Comparison of ENCODE assay signal across 1 cellular context in the genomic region with DNA sequence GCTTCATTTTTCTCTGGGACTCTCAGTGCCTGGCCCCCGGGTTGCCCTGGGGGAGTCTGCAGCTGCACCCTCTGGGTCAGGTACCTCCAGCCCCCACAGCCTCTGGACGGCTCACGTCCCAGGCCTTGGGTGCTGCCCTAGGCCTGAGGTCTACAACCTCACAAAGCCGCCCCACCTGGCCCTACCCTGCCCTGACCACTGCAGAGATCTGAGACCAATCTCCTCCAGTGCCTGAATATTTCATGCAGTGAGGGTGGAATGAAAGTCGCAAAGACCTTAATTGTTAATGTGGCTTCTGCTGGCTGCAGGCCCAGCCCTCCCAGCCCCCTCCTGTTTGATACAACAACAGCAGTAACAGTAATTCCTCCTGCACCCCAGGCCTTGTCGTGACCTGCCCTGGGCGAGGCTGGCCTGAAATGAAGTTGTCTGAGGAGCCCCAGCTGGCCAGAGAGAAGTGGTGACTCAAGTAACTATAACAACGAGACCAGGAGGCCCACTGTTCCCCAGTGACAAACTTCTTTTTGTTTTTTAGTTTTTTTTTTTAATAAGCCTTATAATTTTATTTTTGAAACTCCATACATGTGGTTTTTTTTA.
TF ChIP-seq lines count a peak whose summit lies in the region.

No MANE protein-coding gene starts in this region.

TF ChIP-seq in endothelial cell of umbilical vein, 7 proteins besides CTCF, POLR2A, EP300 and RAD21:
- TF ChIP-seq EZH2 (IDR thresholded peaks at IDR 0.05; ENCODE audit: borderline replicate concordance, low read depth, low read length, severe bottlenecking): no peak
